In the genomic region with DNA sequence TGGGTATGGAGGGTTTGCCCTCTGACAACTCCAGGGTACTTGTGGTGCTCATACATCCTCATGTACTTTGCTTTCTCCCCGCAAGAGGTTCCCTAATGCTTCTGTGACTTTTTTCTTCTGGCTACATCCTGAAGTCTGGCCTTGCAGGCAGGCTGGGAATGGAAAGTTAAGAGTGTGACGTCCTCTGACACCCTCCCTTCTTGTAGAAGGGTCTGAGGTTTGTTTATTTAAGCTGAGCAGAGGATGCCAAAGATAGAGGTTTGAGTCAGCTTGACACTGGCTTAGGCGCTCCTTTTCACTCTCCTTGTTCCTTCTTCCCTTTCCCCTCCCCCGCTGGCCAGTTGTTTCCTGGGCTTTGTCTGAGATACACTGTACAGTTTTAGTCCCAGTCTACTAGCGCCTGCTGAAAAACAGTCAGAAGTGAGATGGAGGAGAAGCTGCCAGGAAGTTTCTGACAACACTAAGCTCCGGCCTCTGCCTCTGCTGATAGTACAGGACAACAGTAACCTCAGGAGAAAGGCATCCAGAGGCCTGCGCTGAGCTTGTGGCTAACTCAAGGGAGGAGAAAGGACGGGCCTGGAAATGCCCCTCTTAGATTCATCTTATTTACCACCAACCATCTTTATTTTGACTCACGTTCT, we compare ENCODE assay signal across 8 cellular contexts. TPM values are rescaled to one million over a fixed set of nuclear protein-coding genes. Genes with fewer than 3 reads are reported as not detected.
DNase-seq lines count a peak whose midpoint lies in the region; ATAC-seq and TF ChIP-seq lines count a peak whose summit lies in the region.

MACF1 (plus strand) TSS at position 255 of the 641 bp plus-strand sequence; CDS start at position 583, 328 bp downstream.

- no peaks in the 10 kb centered on the region for H3K27me3 Mint-ChIP-seq in activated T-cell treated with anti-CD3 and anti-CD28 coated beads, Interleukin-2, amount 50 U/mL, for 72 hours (ENCODE audit: low read depth)
- no peaks in the 10 kb centered on the region for H3K27me3 Mint-ChIP-seq in naive thymus-derived CD4-positive, alpha-beta T cell

- peaks cover 7 to 8% of the 10 kb centered on the region in 2 donors for H3K36me3 Mint-ChIP-seq in activated T-cell treated with anti-CD3 and anti-CD28 coated beads, Interleukin-2, amount 50 U/mL, for 72 hours (ENCODE audit: insufficient read depth in 2 of 2)
- peaks cover 0 to 20% (median 4%) of the 10 kb centered on the region in 5 donors for H3K36me3 Mint-ChIP-seq in naive thymus-derived CD4-positive, alpha-beta T cell

- H3K4me3 ChIP-seq in naive thymus-derived CD4-positive, alpha-beta T cell (ENCODE audit: low read length): peak within 1 kb of the TSS; percentile 61
- peak within 1 kb of the TSS; percentile 28 for H3K4me3 ChIP-seq in urinary bladder (ENCODE audit: low read depth, low read length)

- ATAC-seq in activated T-cell treated with anti-CD3 and anti-CD28 coated beads, Interleukin-2, amount 50 U/mL, for 72 hours (replicated peaks in 1 of 2): peak; percentile 42 to 55
- ATAC-seq in naive thymus-derived CD4-positive, alpha-beta T cell: peak; percentile 39

- peak within 1 kb of the TSS; percentile 66 for H3K27ac ChIP-seq in naive thymus-derived CD4-positive, alpha-beta T cell (ENCODE audit: low read depth, low read length)
- peak within 1 kb of the TSS; percentile 90 for H3K27ac ChIP-seq in urinary bladder (ENCODE audit: low read depth)

- H3K4me3 Mint-ChIP-seq in activated T-cell treated with anti-CD3 and anti-CD28 coated beads, Interleukin-2, amount 50 U/mL, for 72 hours: peak within 1 kb of the TSS; percentile 93
- peak within 1 kb of the TSS; percentile 83 to 99 (median 88) for H3K4me3 Mint-ChIP-seq in naive thymus-derived CD4-positive, alpha-beta T cell

- no peaks in the 10 kb centered on the region for H3K27me3 ChIP-seq in naive thymus-derived CD4-positive, alpha-beta T cell (ENCODE audit: control insufficient read depth in 2 of 2, insufficient read depth in 2 of 2, low read length in 2 of 2)

- peak; percentile 10; the same call in 1 of the 2 replicates for TF ChIP-seq CTCF in GM12874 (IDR thresholded peaks at IDR 0.05; ENCODE audit: insufficient read depth, low read depth, low read length)

- DNase-seq in NCI-H460 (ENCODE audit: extremely low read depth, low read depth): no peak
- DNase-seq in activated T-cell treated with anti-CD3 and anti-CD28 coated beads, Interleukin-2, amount 50 U/mL, for 72 hours: peak; percentile 30 to 50
- peak; percentile 94 for DNase-seq in fibroblast of peridontal ligament (ENCODE audit: extremely low read depth)
- peak in 2 of 9 donors; percentile 49 to 68 for DNase-seq in naive thymus-derived CD4-positive, alpha-beta T cell
- DNase-seq in HuH-7.5 (ENCODE audit: low spot score): no peak
- no peak for DNase-seq in activated CD4-positive, CD25-positive, alpha-beta regulatory T cell treated with anti-CD3 and anti-CD28 coated beads, Interleukin-2, amount 50 U/mL, for 72 hours

- 5% methylated on average over 9 of the region's 9 CpGs for WGBS in urinary bladder

- peak within 1 kb of the TSS; percentile 98 for H3K27ac Mint-ChIP-seq in activated T-cell treated with anti-CD3 and anti-CD28 coated beads, Interleukin-2, amount 50 U/mL, for 72 hours
- peak within 1 kb of the TSS; percentile 82 to 98 (median 92) for H3K27ac Mint-ChIP-seq in naive thymus-derived CD4-positive, alpha-beta T cell

- no peaks in the 10 kb centered on the region for H3K9me3 Mint-ChIP-seq in activated T-cell treated with anti-CD3 and anti-CD28 coated beads, Interleukin-2, amount 50 U/mL, for 72 hours
- peaks cover 0 to 2% (median 0%) of the 10 kb centered on the region in 11 donors for H3K9me3 Mint-ChIP-seq in naive thymus-derived CD4-positive, alpha-beta T cell

- peaks cover 19 to 23% of the 10 kb centered on the region in 2 donors for H3K4me1 ChIP-seq in naive thymus-derived CD4-positive, alpha-beta T cell (ENCODE audit: control insufficient read depth in 2 of 2, insufficient read depth in 2 of 2, low read length in 2 of 2)
- no peaks in the 10 kb centered on the region for H3K4me1 ChIP-seq in urinary bladder (ENCODE audit: insufficient read depth)

- H3K9me3 ChIP-seq in naive thymus-derived CD4-positive, alpha-beta T cell (ENCODE audit: control insufficient read depth in 2 of 3, low read length in 3 of 3): no peaks in the 10 kb centered on the region

- CTCF ChIA-PET in naive thymus-derived CD4-positive, alpha-beta T cell (lab: Charles Lee): interaction anchor here (0.9 to 8.0 kb wide), 7 partner anchors 9 to 55 kb away, joined by 3 to 89 read pairs (median 4); no protein-coding TSS in a partner anchor

- intact Hi-C loops in naive thymus-derived CD4-positive, alpha-beta T cell (cut with micrococcal nuclease): loop anchor here (1.0 kb wide), 3 partner anchors 7 to 21 kb away; no protein-coding TSS in a partner anchor

- POLR2A ChIA-PET in naive thymus-derived CD4-positive, alpha-beta T cell (lab: Charles Lee): interaction anchor here (0.6 to 7.7 kb wide), 15 partner anchors 7 to 1731 kb away, joined by 3 to 95 read pairs (median 5); partner anchors contain the start of gene ZC3H12A

- H3K36me3 ChIP-seq in naive thymus-derived CD4-positive, alpha-beta T cell (ENCODE audit: control insufficient read depth in 2 of 3, insufficient read depth in 3 of 3, low read length in 3 of 3): no peaks in the 10 kb centered on the region
- H3K36me3 ChIP-seq in urinary bladder (ENCODE audit: insufficient read depth): peaks cover 2% of the 10 kb centered on the region

- H3K4me1 Mint-ChIP-seq in activated T-cell treated with anti-CD3 and anti-CD28 coated beads, Interleukin-2, amount 50 U/mL, for 72 hours (ENCODE audit: low read depth): peaks cover 56% of the 10 kb centered on the region
- peaks cover 38 to 83% (median 74%) of the 10 kb centered on the region in 7 donors for H3K4me1 Mint-ChIP-seq in naive thymus-derived CD4-positive, alpha-beta T cell

RNA-seq across cellular contexts. Expression of gene MACF1, which starts in this region (rescaled TPM):
- 34.8 and 35.9 TPM in 2 replicates for total RNA-seq in NCI-H460 (2014; rRNA removed; shearing (Covaris generic))
- polyA plus RNA-seq in NCI-H460 (2014; cell fraction: nucleus; rRNA removed): 40.9 and 91.4 TPM in 2 replicates
- 100 to 1,000 TPM; 169 to 292 TPM for total RNA-seq in activated T-cell treated with anti-CD3 and anti-CD28 coated beads, Interleukin-2, amount 50 U/mL, for 72 hours
- 100 to 1,000 TPM; 282 to 409 (median 335) TPM for total RNA-seq in naive thymus-derived CD4-positive, alpha-beta T cell
- polyA plus RNA-seq in naive thymus-derived CD4-positive, alpha-beta T cell: 10 to 100 TPM; 21.2 to 90.3 TPM
- total RNA-seq in urinary bladder: 476 TPM
- 93.0 TPM for polyA plus RNA-seq in urinary bladder

Comparison
In these comparisons a context has a peak if more than half of its experiments do, and no peak if none do; other contexts are left out.
1. DNase-seq: peak in activated T-cell treated with anti-CD3 and anti-CD28 coated beads, Interleukin-2, amount 50 U/mL, for 72 hours (2 of 2) and fibroblast of peridontal ligament (single experiment); none in NCI-H460 (single experiment), HuH-7.5 (single experiment) and activated CD4-positive, CD25-positive, alpha-beta regulatory T cell treated with anti-CD3 and anti-CD28 coated beads, Interleukin-2, amount 50 U/mL, for 72 hours (single experiment).